26 cellular contexts compared by ENCODE assay signal in genomic region chr20:48744515-48744914, GRCh38.
"Had no signal": no experiment of that assay in that cellular context is flagged by ENCODE, and none has a peak within 500 bp of the region (broad histone marks: within the 10 kb centered on the region; RNA-seq: fewer than 3 reads in every experiment).

No MANE protein-coding gene starts in this region.

- H3K4me3 Mint-ChIP-seq: activated CD4-positive, alpha-beta memory T cell treated with anti-CD3 and anti-CD28 coated beads for 36 hours; activated CD4-positive, alpha-beta T cell treated with anti-CD3 and anti-CD28 coated beads, Interleukin-2, amount 10 ng/mL, durations not matched to agents 7 days and 5 days; activated naive CD4-positive, alpha-beta T cell treated with anti-CD3 and anti-CD28 coated beads, Interleukin-2, amount 50 U/mL, for 24 hours; activated T-cell treated with anti-CD3 and anti-CD28 coated beads, Interleukin-2, amount 50 U/mL, for 4 hours; T-cell had no signal

- H3K27ac Mint-ChIP-seq: activated CD4-positive, alpha-beta memory T cell treated with anti-CD3 and anti-CD28 coated beads for 36 hours; activated CD4-positive, alpha-beta T cell treated with anti-CD3 and anti-CD28 coated beads, Interleukin-2, amount 10 ng/mL, durations not matched to agents 7 days and 5 days; activated naive CD4-positive, alpha-beta T cell treated with anti-CD3 and anti-CD28 coated beads, Interleukin-2, amount 50 U/mL, for 24 hours; activated T-helper 2 cell treated with anti-CD3 and anti-CD28 coated beads, Interferon-gamma antibody, Interleukin-2, Interleukin-4, amounts not matched to agents 10 μg/mL and 5 μg/mL and 100 μg/mL, durations not matched to agents 14 hours and 24 hours and 36 hours; T-cell had no signal

- ATAC-seq: activated T-cell treated with anti-CD3 and anti-CD28 coated beads, Interleukin-2, amount 50 U/mL, for 4 hours; body of pancreas; Panc1; Right ventricle myocardium inferior; T-cell had no signal

- H3K4me3 ChIP-seq: ascending aorta, body of pancreas, MG63, SK-N-MC had no signal

- H3K27me3 ChIP-seq: ascending aorta, body of pancreas, MG63 had no signal

- H3K9me3 ChIP-seq: ascending aorta, body of pancreas, MG63 had no signal

- H3K27ac ChIP-seq: ascending aorta, body of pancreas, SK-N-MC, VCaP had no signal

- H3K9me3 Mint-ChIP-seq: activated CD4-positive, alpha-beta memory T cell treated with anti-CD3 and anti-CD28 coated beads for 36 hours; activated CD4-positive, alpha-beta T cell treated with anti-CD3 and anti-CD28 coated beads, Interleukin-2, amount 10 ng/mL, durations not matched to agents 7 days and 5 days; activated naive CD4-positive, alpha-beta T cell treated with anti-CD3 and anti-CD28 coated beads, Interleukin-2, amount 50 U/mL, for 24 hours; activated T-cell treated with anti-CD3 and anti-CD28 coated beads, Interleukin-2, amount 50 U/mL, for 4 hours; activated T-helper 2 cell treated with anti-CD3 and anti-CD28 coated beads, Interferon-gamma antibody, Interleukin-2, Interleukin-4, amounts not matched to agents 10 μg/mL and 5 μg/mL and 100 μg/mL, durations not matched to agents 14 hours and 24 hours and 36 hours; T-cell had no signal

- DNase-seq: activated CD4-positive, alpha-beta memory T cell treated with anti-CD3 and anti-CD28 coated beads for 36 hours; activated CD4-positive, alpha-beta T cell treated with anti-CD3 and anti-CD28 coated beads, Interleukin-2, amount 10 ng/mL, durations not matched to agents 7 days and 5 days; activated CD4-positive, CD25-positive, alpha-beta regulatory T cell; activated CD8-positive, alpha-beta memory T cell treated with anti-CD3 and anti-CD28 coated beads for 24 hours; activated gamma-delta T cell treated with Interleukin-2 at 50 U/mL for 16 hours; activated T-cell treated with anti-CD3 and anti-CD28 coated beads, Interleukin-2, amount 50 U/mL, for 4 hours; body of pancreas; MG63; MV-4-11; NCI-H1092 treated with DMSO at 0.1 percent for 48 hours; NCI-H1436; NCI-H1694 treated with DMSO at 0.1 percent for 48 hours; NCI-H2029 treated with DMSO at 0.1 percent for 48 hours; NCI-H345; NCI-H510A; NCI-H526 treated with DMSO at 0.1 percent for 48 hours; NCI-H82; RPMI8226; T-cell had no signal

- H3K27me3 Mint-ChIP-seq: activated CD4-positive, alpha-beta memory T cell treated with anti-CD3 and anti-CD28 coated beads for 36 hours; activated CD4-positive, alpha-beta T cell treated with anti-CD3 and anti-CD28 coated beads, Interleukin-2, amount 10 ng/mL, durations not matched to agents 7 days and 5 days; activated naive CD4-positive, alpha-beta T cell treated with anti-CD3 and anti-CD28 coated beads, Interleukin-2, amount 50 U/mL, for 24 hours; T-cell had no signal

- H3K36me3 ChIP-seq: MG63 had no signal
